8 cellular contexts compared by ENCODE assay signal in genomic region chr11:12717851-12718291, GRCh38. TPM values are rescaled to one million over a fixed set of nuclear protein-coding genes. Genes with fewer than 3 reads are reported as not detected.
A peak's percentile ranks its signal among the peaks of the same experiment; 100 is the strongest.
DNase-seq lines count a peak whose midpoint lies in the region; ATAC-seq, FAIRE-seq and TF ChIP-seq lines count a peak whose summit lies in the region.

No MANE protein-coding gene starts in this region.

- H2BK5ac ChIP-seq in mesendoderm (ENCODE audit: low read length): no peak overlapping the region

- H3K9me3 Mint-ChIP-seq in astrocyte (ENCODE audit: unreplicated experiment): no peaks in the 10 kb centered on the region

- H3K4me3 ChIP-seq in DND-41 (ENCODE audit: low read depth in 1 of 2, low read length in 2 of 2) (no peak overlapping the region), Loucy (ENCODE audit: low read length, poor library complexity, severe bottlenecking) (no peak overlapping the region), astrocyte (ENCODE audit: insufficient read depth, low read depth, low read length) (no peak overlapping the region), mesendoderm (ENCODE audit: low read length) (no peak overlapping the region)

- H3K27me3 Mint-ChIP-seq in astrocyte (ENCODE audit: low read depth, unreplicated experiment): no peaks in the 10 kb centered on the region

- H3K27me3 ChIP-seq in DND-41 (ENCODE audit: insufficient read depth, low read length, poor library complexity) (peaks cover 24% of the 10 kb centered on the region), Loucy (ENCODE audit: insufficient read depth, low read length, poor library complexity, severe bottlenecking) (peaks cover 78% of the 10 kb centered on the region), astrocyte (ENCODE audit: insufficient read depth, low read length) (no peaks in the 10 kb centered on the region), mesendoderm (ENCODE audit: insufficient read depth, low read length, poor library complexity) (no peaks in the 10 kb centered on the region)

- no peaks in the 10 kb centered on the region for H3F3A ChIP-seq in Loucy (ENCODE audit: low read depth)

- H3K23ac ChIP-seq in mesendoderm (ENCODE audit: low read length): no peak overlapping the region

- TF ChIP-seq CTCF in DND-41 (IDR thresholded peaks at IDR 0.05; ENCODE audit: borderline replicate concordance, extremely low read depth, low read length, poor library complexity, severe bottlenecking) (no peak), Loucy (conservative IDR thresholded peaks at IDR 0.05; ENCODE audit: low read length) (no peak), astrocyte (IDR thresholded peaks at IDR 0.05; ENCODE audit: insufficient read depth, low read depth, low read length) (no peak)

- H3K4me1 Mint-ChIP-seq in astrocyte (ENCODE audit: low read depth, unreplicated experiment): peaks cover 49% of the 10 kb centered on the region

- H3K79me1 ChIP-seq in mesendoderm (ENCODE audit: low read length): peaks cover 39% of the 10 kb centered on the region

- H3K4me1 ChIP-seq in DND-41 (ENCODE audit: insufficient read depth, low read length) (peaks cover 21% of the 10 kb centered on the region), Loucy (ENCODE audit: insufficient read depth, low read length, poor library complexity, severe bottlenecking) (peaks cover 13% of the 10 kb centered on the region), astrocyte (ENCODE audit: insufficient read depth, low read length) (peaks cover 13% of the 10 kb centered on the region), mesendoderm (ENCODE audit: control insufficient read depth, low read depth, low read length) (peaks cover 27% of the 10 kb centered on the region)

- WGBS in mesendoderm (ENCODE audit: extremely low coverage, insufficient coverage, low lambda C conversion rate): no CpG with 5 or more reads among the region's 5 CpGs

- peaks cover 16% of the 10 kb centered on the region for H3K36me3 Mint-ChIP-seq in astrocyte (ENCODE audit: low read depth, unreplicated experiment)

- H3K9me3 ChIP-seq in DND-41 (ENCODE audit: insufficient read depth, low read length, severe bottlenecking) (no peaks in the 10 kb centered on the region), Loucy (ENCODE audit: insufficient read depth, low read depth, low read length) (no peaks in the 10 kb centered on the region), astrocyte (ENCODE audit: insufficient read depth, low read depth, low read length) (no peaks in the 10 kb centered on the region)

- H4K20me1 ChIP-seq in DND-41 (ENCODE audit: insufficient read depth, low read length) (peaks cover 8% of the 10 kb centered on the region), Loucy (ENCODE audit: insufficient read depth, low read length, poor library complexity, severe bottlenecking) (no peaks in the 10 kb centered on the region), astrocyte (ENCODE audit: insufficient read depth, low read length) (peaks cover 98% of the 10 kb centered on the region)

- no peak overlapping the region for H2AK5ac ChIP-seq in mesendoderm (ENCODE audit: low read length)

- H3K79me2 ChIP-seq in DND-41 (ENCODE audit: insufficient read depth, low read length) (no peaks in the 10 kb centered on the region), Loucy (ENCODE audit: insufficient read depth, low read length) (no peaks in the 10 kb centered on the region), astrocyte (ENCODE audit: insufficient read depth, low read length) (peaks cover 100% of the 10 kb centered on the region), mesendoderm (ENCODE audit: control insufficient read depth, insufficient read depth, low read length) (peaks cover 83% of the 10 kb centered on the region)

- DNase-seq in DND-41 (peak; percentile 82), astrocyte (ENCODE audit: low read depth) (peak; percentile 47), GM03348 (ENCODE audit: low spot score) (no peak), SKM-1 (lab: John Stamatoyannopoulos, UW; ENCODE audit: unreplicated experiment) (no peak), CD1c-positive myeloid dendritic cell (ENCODE audit: extremely low spot score) (no peak), mesendoderm (no peak)

- no peak overlapping the region for H2BK120ac ChIP-seq in mesendoderm (ENCODE audit: low read depth, low read length)

- H3K27ac ChIP-seq in DND-41 (ENCODE audit: low read length) (no peak overlapping the region), astrocyte (ENCODE audit: low read depth, low read length) (no peak overlapping the region), mesendoderm (ENCODE audit: low read depth, low read length) (no peak overlapping the region)

- no peak overlapping the region for H4K5ac ChIP-seq in mesendoderm (ENCODE audit: low read length)

- H2BK15ac ChIP-seq in mesendoderm (replicated peaks; ENCODE audit: low read depth): no peak overlapping the region

- H2AFZ ChIP-seq in DND-41 (ENCODE audit: low read depth, low read length) (no peak overlapping the region), Loucy (ENCODE audit: low read length) (no peak overlapping the region), astrocyte (ENCODE audit: low read depth, low read length) (no peak overlapping the region)

- H3K9ac ChIP-seq in DND-41 (ENCODE audit: low read depth, low read length): no peak overlapping the region
- H3K9ac ChIP-seq in Loucy (ENCODE audit: low read depth, low read length, poor library complexity, severe bottlenecking): no peak overlapping the region
- no peak overlapping the region for H3K9ac ChIP-seq in astrocyte (ENCODE audit: low read length)
- no peak overlapping the region for H3K9ac ChIP-seq in mesendoderm (ENCODE audit: low read length)

- no peak overlapping the region for H4K8ac ChIP-seq in mesendoderm (ENCODE audit: low read depth, low read length)

- H3K36me3 ChIP-seq in DND-41 (ENCODE audit: insufficient read depth, low read length) (no peaks in the 10 kb centered on the region), Loucy (ENCODE audit: insufficient read depth, low read length) (no peaks in the 10 kb centered on the region), astrocyte (ENCODE audit: insufficient read depth, low read length) (no peaks in the 10 kb centered on the region), mesendoderm (ENCODE audit: control insufficient read depth, insufficient read depth, low read length) (no peaks in the 10 kb centered on the region)

- FAIRE-seq in astrocyte (lab: Jason Lieb, UNC): no peak

- no peaks in the 10 kb centered on the region for H3K9me2 ChIP-seq in Loucy (replicated peaks; ENCODE audit: low read depth, low read length)

- H3K18ac ChIP-seq in mesendoderm (ENCODE audit: low read length): no peak overlapping the region

- no peak overlapping the region for H3K4me3 Mint-ChIP-seq in astrocyte (ENCODE audit: unreplicated experiment)

- H3K27ac Mint-ChIP-seq in astrocyte (ENCODE audit: unreplicated experiment): no peak overlapping the region

- no peak overlapping the region for H3K4ac ChIP-seq in mesendoderm (ENCODE audit: low read depth, low read length)

- ATAC-seq in DND-41 (ENCODE audit: insufficient read depth, low read depth) (peak; percentile 98), GM21515 (IDR thresholded peaks at IDR 0.05; ENCODE audit: unreplicated experiment) (peak; percentile 91)

- H3K4me2 ChIP-seq in DND-41 (ENCODE audit: insufficient read depth, low read length) (0 out of 2 replicates have a peak overlapping the region, but pooled peaks have one; percentile 33), Loucy (ENCODE audit: low read depth, low read length, poor library complexity, severe bottlenecking) (peak overlapping the region; percentile 41), astrocyte (ENCODE audit: low read length) (no peak overlapping the region), mesendoderm (ENCODE audit: low read length) (no peak overlapping the region)

- H3K56ac ChIP-seq in mesendoderm (ENCODE audit: low read length): no peak overlapping the region

RNA-seq across cellular contexts. Expression of gene TEAD1, which starts 43.6 kb away (rescaled TPM):
- 141 and 149 TPM in 2 replicates for total RNA-seq in astrocyte
- 57.5 TPM for polyA plus RNA-seq in mesendoderm (2013, experiment 1 of 2)
- polyA plus RNA-seq in mesendoderm (2013, experiment 2 of 2): 58.2 TPM

Comparison
In these comparisons a context has a peak if more than half of its experiments do, and no peak if none do; other contexts are left out.
1. DNase-seq: peak in DND-41 (single experiment) and astrocyte (single experiment); none in GM03348 (single experiment), SKM-1 (single experiment), CD1c-positive myeloid dendritic cell (single experiment) and mesendoderm (single experiment).
2. H3K4me2 ChIP-seq: peak in DND-41 (single experiment) and Loucy (single experiment); none in astrocyte (single experiment) and mesendoderm (single experiment).